In the genomic region with DNA sequence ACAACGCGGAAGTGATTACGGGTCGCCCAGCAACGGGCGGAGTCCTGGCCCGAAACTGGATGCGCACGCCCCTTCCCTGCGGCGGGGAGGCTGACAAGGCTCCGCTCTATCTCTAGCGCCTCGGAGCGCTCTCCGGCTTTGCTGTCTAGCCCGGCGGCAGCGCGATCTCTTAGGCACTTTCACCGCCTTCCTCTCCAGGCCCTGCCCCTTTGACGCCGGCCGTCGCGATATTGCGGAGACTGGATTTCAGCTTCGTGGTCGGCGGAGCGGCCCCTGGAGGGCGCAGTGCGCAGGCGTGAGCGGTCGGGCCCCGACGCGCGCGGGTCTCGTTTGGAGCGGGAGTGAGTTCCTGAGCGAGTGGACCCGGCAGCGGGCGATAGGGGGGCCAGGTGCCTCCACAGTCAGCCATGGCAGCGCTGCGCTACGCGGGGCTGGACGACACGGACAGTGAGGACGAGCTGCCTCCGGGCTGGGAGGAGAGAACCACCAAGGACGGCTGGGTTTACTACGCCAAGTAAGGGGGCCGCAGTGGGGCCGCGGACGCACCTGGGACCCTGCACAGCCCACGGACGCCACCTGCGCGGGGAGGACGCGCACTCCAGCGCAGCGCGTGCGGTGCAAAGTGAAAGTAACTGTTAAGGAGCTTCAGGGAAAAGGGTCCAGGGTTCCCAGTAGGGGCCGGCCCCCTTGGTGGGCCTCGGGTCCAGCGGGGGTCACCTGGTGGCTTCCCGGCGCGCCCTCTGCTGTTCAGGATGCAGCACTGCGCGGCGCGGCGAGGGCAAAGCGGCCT, we compare ENCODE assay signal across 1 cellular context.
TF ChIP-seq lines count a peak whose summit lies in the region.

WWOX (plus strand) TSS at position 283 of the 790 bp plus-strand sequence.

TF ChIP-seq in K562, 482 proteins besides CTCF, POLR2A, EP300 and RAD21 (continued from another document and continues in another):
- no peak for TF ChIP-seq THAP7 (CRISPR knock-in tag; IDR thresholded peaks at IDR 0.05)
- peak; percentile 44 for TF ChIP-seq NFIC (IDR thresholded peaks at IDR 0.05)
- no peak for TF ChIP-seq HOMEZ (CRISPR knock-in tag; IDR thresholded peaks at IDR 0.05)
- peak; percentile 92 for TF ChIP-seq POLR2G (IDR thresholded peaks at IDR 0.05; ENCODE audit: low read depth, low read length)
- TF ChIP-seq HDGF (IDR thresholded peaks at IDR 0.05) = no peak
- no peak for TF ChIP-seq ZNF217 (CRISPR knock-in tag; IDR thresholded peaks at IDR 0.05)
- no peak for TF ChIP-seq HMG20A (CRISPR knock-in tag; conservative IDR thresholded peaks at IDR 0.05)
- no peak for TF ChIP-seq GTF2B (IDR thresholded peaks at IDR 0.05; ENCODE audit: extremely low read depth, insufficient read length)
- TF ChIP-seq, protein P1, sequence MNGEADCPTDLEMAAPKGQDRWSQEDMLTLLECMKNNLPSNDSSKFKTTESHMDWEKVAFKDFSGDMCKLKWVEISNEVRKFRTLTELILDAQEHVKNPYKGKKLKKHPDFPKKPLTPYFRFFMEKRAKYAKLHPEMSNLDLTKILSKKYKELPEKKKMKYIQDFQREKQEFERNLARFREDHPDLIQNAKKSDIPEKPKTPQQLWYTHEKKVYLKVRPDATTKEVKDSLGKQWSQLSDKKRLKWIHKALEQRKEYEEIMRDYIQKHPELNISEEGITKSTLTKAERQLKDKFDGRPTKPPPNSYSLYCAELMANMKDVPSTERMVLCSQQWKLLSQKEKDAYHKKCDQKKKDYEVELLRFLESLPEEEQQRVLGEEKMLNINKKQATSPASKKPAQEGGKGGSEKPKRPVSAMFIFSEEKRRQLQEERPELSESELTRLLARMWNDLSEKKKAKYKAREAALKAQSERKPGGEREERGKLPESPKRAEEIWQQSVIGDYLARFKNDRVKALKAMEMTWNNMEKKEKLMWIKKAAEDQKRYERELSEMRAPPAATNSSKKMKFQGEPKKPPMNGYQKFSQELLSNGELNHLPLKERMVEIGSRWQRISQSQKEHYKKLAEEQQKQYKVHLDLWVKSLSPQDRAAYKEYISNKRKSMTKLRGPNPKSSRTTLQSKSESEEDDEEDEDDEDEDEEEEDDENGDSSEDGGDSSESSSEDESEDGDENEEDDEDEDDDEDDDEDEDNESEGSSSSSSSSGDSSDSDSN (IDR thresholded peaks at IDR 0.05; ENCODE audit: borderline replicate concordance in 1 of 2, low read depth in 2 of 2, low read length in 2 of 2) = peak; percentile 39 to 54; a peak in 2 of 4 replicates
- TF ChIP-seq ZNF444 (CRISPR knock-in tag; IDR thresholded peaks at IDR 0.05) = no peak
- TF ChIP-seq ATF7 (IDR thresholded peaks at IDR 0.05) = peak; percentile 89
- peak; percentile 68 for TF ChIP-seq GMEB1 (CRISPR knock-in tag; IDR thresholded peaks at IDR 0.05)
- TF ChIP-seq, protein P2, sequence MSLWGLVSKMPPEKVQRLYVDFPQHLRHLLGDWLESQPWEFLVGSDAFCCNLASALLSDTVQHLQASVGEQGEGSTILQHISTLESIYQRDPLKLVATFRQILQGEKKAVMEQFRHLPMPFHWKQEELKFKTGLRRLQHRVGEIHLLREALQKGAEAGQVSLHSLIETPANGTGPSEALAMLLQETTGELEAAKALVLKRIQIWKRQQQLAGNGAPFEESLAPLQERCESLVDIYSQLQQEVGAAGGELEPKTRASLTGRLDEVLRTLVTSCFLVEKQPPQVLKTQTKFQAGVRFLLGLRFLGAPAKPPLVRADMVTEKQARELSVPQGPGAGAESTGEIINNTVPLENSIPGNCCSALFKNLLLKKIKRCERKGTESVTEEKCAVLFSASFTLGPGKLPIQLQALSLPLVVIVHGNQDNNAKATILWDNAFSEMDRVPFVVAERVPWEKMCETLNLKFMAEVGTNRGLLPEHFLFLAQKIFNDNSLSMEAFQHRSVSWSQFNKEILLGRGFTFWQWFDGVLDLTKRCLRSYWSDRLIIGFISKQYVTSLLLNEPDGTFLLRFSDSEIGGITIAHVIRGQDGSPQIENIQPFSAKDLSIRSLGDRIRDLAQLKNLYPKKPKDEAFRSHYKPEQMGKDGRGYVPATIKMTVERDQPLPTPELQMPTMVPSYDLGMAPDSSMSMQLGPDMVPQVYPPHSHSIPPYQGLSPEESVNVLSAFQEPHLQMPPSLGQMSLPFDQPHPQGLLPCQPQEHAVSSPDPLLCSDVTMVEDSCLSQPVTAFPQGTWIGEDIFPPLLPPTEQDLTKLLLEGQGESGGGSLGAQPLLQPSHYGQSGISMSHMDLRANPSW (CRISPR knock-in tag; IDR thresholded peaks at IDR 0.05) = no peak
- TF ChIP-seq TCF3 (CRISPR knock-in tag; IDR thresholded peaks at IDR 0.05) = peak; percentile 46
- no peak for TF ChIP-seq TAF15 (IDR thresholded peaks at IDR 0.05; ENCODE audit: low read depth, low read length)
- TF ChIP-seq CBX8 (IDR thresholded peaks at IDR 0.05; ENCODE audit: borderline replicate concordance, extremely low read depth, low read depth, low read length, poor library complexity, severe bottlenecking) = no peak
- TF ChIP-seq PHF8 (IDR thresholded peaks at IDR 0.05; ENCODE audit: borderline replicate concordance, low read length) = peak; percentile 85; the same call in 1 of the 2 replicates
- no peak for TF ChIP-seq ATF2 (CRISPR knock-in tag; IDR thresholded peaks at IDR 0.05)
- no peak for TF ChIP-seq ZNF174 (CRISPR knock-in tag; IDR thresholded peaks at IDR 0.05)
- no peak for TF ChIP-seq ZC3H11A (IDR thresholded peaks at IDR 0.05; ENCODE audit: low read depth, low read length)
- no peak; the same call in 1 of the 2 replicates for TF ChIP-seq DPF2 (IDR thresholded peaks at IDR 0.05)
- peak; percentile 96 for TF ChIP-seq ZBTB7A (IDR thresholded peaks at IDR 0.05; ENCODE audit: borderline replicate concordance, control insufficient read depth, low read depth, low read length)
- TF ChIP-seq, protein P3, sequence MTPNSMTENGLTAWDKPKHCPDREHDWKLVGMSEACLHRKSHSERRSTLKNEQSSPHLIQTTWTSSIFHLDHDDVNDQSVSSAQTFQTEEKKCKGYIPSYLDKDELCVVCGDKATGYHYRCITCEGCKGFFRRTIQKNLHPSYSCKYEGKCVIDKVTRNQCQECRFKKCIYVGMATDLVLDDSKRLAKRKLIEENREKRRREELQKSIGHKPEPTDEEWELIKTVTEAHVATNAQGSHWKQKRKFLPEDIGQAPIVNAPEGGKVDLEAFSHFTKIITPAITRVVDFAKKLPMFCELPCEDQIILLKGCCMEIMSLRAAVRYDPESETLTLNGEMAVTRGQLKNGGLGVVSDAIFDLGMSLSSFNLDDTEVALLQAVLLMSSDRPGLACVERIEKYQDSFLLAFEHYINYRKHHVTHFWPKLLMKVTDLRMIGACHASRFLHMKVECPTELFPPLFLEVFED (CRISPR knock-in tag; conservative IDR thresholded peaks at IDR 0.05) = peak; percentile 73; the same call in 1 of the 2 replicates
- TF ChIP-seq ZZZ3 (IDR thresholded peaks at IDR 0.05) = no peak
- no peak for TF ChIP-seq GABPB2 (CRISPR knock-in tag; conservative IDR thresholded peaks at IDR 0.05)
- no peak for TF ChIP-seq SETDB1 (IDR thresholded peaks at IDR 0.05; ENCODE audit: low read length)
- TF ChIP-seq HNRNPK (IDR thresholded peaks at IDR 0.05; ENCODE audit: low read depth, low read length, poor library complexity, severe bottlenecking) = no peak
- TF ChIP-seq CSDE1 (IDR thresholded peaks at IDR 0.05) = no peak
- no peak for TF ChIP-seq GTF2F1 (IDR thresholded peaks at IDR 0.05; ENCODE audit: low read depth, low read length)
- TF ChIP-seq, protein P4, sequence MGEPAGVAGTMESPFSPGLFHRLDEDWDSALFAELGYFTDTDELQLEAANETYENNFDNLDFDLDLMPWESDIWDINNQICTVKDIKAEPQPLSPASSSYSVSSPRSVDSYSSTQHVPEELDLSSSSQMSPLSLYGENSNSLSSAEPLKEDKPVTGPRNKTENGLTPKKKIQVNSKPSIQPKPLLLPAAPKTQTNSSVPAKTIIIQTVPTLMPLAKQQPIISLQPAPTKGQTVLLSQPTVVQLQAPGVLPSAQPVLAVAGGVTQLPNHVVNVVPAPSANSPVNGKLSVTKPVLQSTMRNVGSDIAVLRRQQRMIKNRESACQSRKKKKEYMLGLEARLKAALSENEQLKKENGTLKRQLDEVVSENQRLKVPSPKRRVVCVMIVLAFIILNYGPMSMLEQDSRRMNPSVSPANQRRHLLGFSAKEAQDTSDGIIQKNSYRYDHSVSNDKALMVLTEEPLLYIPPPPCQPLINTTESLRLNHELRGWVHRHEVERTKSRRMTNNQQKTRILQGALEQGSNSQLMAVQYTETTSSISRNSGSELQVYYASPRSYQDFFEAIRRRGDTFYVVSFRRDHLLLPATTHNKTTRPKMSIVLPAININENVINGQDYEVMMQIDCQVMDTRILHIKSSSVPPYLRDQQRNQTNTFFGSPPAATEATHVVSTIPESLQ (CRISPR knock-in tag; IDR thresholded peaks at IDR 0.05) = peak; percentile 88; the same call in 1 of the 2 replicates
